In genomic region chr6:125363010-125363359, GRCh38 we compare ENCODE assay signal across 9 cellular contexts.
DNase-seq lines count a peak whose midpoint lies in the region; ATAC-seq, FAIRE-seq and TF ChIP-seq lines count a peak whose summit lies in the region.
"Had no signal": no experiment of that assay in that cellular context is flagged by ENCODE, and none has a peak within 500 bp of the region (broad histone marks: within the 10 kb centered on the region; RNA-seq: fewer than 3 reads in every experiment).

No MANE protein-coding gene starts in this region.

- DNase-seq in amniotic stem cell (lab: John Stamatoyannopoulos, UW) (peak; percentile 16), GM12891 (ENCODE audit: insufficient read length, low spot score) (no peak), AML-193 (lab: John Stamatoyannopoulos, UW) (no peak)
- DNase-seq in stimulated activated effector memory CD8-positive, alpha-beta T cell treated with anti-CD3 and anti-CD28 coated beads, Interleukin-12 subunit alpha, Interleukin-12 subunit beta, amount 100 ng/mL, for 72 hours (ENCODE audit: low spot score in 2 of 2), result no peak
- no peak for DNase-seq in activated CD8-positive, alpha-beta memory T cell treated with anti-CD3 and anti-CD28 coated beads for 24 hours

- no peak overlapping the region for H3K4me3 Mint-ChIP-seq in stimulated activated effector memory CD8-positive, alpha-beta T cell treated with anti-CD3 and anti-CD28 coated beads, Interleukin-12 subunit alpha, Interleukin-12 subunit beta, amount 100 ng/mL, for 72 hours
- H3K4me3 Mint-ChIP-seq: central memory CD8-positive, alpha-beta T cell had no signal

- no peaks in the 10 kb centered on the region for H3K36me3 Mint-ChIP-seq in stimulated activated effector memory CD8-positive, alpha-beta T cell treated with anti-CD3 and anti-CD28 coated beads, Interleukin-12 subunit alpha, Interleukin-12 subunit beta, amount 100 ng/mL, for 72 hours

- ATAC-seq in GM19463 (IDR thresholded peaks at IDR 0.05; ENCODE audit: unreplicated experiment), result peak; percentile 31
- ATAC-seq in stimulated activated effector memory CD8-positive, alpha-beta T cell treated with anti-CD3 and anti-CD28 coated beads, Interleukin-12 subunit alpha, Interleukin-12 subunit beta, amount 100 ng/mL, for 72 hours, result no peak

- no peak for FAIRE-seq in GM12891 (lab: Jason Lieb, UNC)

- no peak for TF ChIP-seq POLR2A in GM12891 (IDR thresholded peaks at IDR 0.05; ENCODE audit: low read depth, low read length)

- no peaks in the 10 kb centered on the region for H3K4me1 Mint-ChIP-seq in stimulated activated effector memory CD8-positive, alpha-beta T cell treated with anti-CD3 and anti-CD28 coated beads, Interleukin-12 subunit alpha, Interleukin-12 subunit beta, amount 100 ng/mL, for 72 hours
- H3K4me1 Mint-ChIP-seq: central memory CD8-positive, alpha-beta T cell had no signal

- H3K4me1 ChIP-seq in iPS-15b (ENCODE audit: control insufficient read depth, insufficient read depth, low read length), result peaks cover 10% of the 10 kb centered on the region
- H3K4me1 ChIP-seq in skeletal muscle satellite cell (ENCODE audit: control insufficient read depth, insufficient read depth, low read length), result peaks cover 13% of the 10 kb centered on the region

- peak overlapping the region; percentile 9 for H3K9ac ChIP-seq in iPS-15b (ENCODE audit: low read depth, low read length)
- H3K9ac ChIP-seq in skeletal muscle satellite cell (ENCODE audit: low read depth, low read length), result peak overlapping the region; percentile 55

- no peak overlapping the region for H3K27ac Mint-ChIP-seq in stimulated activated effector memory CD8-positive, alpha-beta T cell treated with anti-CD3 and anti-CD28 coated beads, Interleukin-12 subunit alpha, Interleukin-12 subunit beta, amount 100 ng/mL, for 72 hours

- no peaks in the 10 kb centered on the region for H3K36me3 ChIP-seq in iPS-15b (ENCODE audit: control insufficient read depth, insufficient read depth, low read length)
- no peaks in the 10 kb centered on the region for H3K36me3 ChIP-seq in skeletal muscle satellite cell (ENCODE audit: insufficient read depth, low read length)

- H3K9me3 Mint-ChIP-seq in stimulated activated effector memory CD8-positive, alpha-beta T cell treated with anti-CD3 and anti-CD28 coated beads, Interleukin-12 subunit alpha, Interleukin-12 subunit beta, amount 100 ng/mL, for 72 hours, result no peaks in the 10 kb centered on the region
- H3K9me3 Mint-ChIP-seq: central memory CD8-positive, alpha-beta T cell had no signal

- H3K4me3 ChIP-seq in iPS-15b (ENCODE audit: low read depth, low read length) (peak overlapping the region; percentile 59), skeletal muscle satellite cell (ENCODE audit: low read length) (peak overlapping the region; percentile 71)

- H3K9me3 ChIP-seq in iPS-15b (ENCODE audit: control insufficient read depth, insufficient read depth, low read length) (no peaks in the 10 kb centered on the region), skeletal muscle satellite cell (replicated peaks; ENCODE audit: low read length) (no peaks in the 10 kb centered on the region)

- H3K27me3 ChIP-seq in iPS-15b (ENCODE audit: control insufficient read depth, insufficient read depth, low read length) (peaks cover 50% of the 10 kb centered on the region), skeletal muscle satellite cell (ENCODE audit: control insufficient read depth, insufficient read depth, low read length) (peaks cover 28% of the 10 kb centered on the region)

- peak overlapping the region; percentile 96 for H3K4me2 ChIP-seq in skeletal muscle satellite cell (ENCODE audit: low read length)

TF ChIP-seq in GM12891, 5 proteins besides CTCF, POLR2A, EP300 and RAD21:
- TF ChIP-seq SPI1 (IDR thresholded peaks at IDR 0.05; ENCODE audit: low read depth, low read length), result no peak
- TF ChIP-seq POU2F2 (IDR thresholded peaks at IDR 0.05; ENCODE audit: low read depth, low read length), result no peak
- no peak for TF ChIP-seq PAX5 (IDR thresholded peaks at IDR 0.05; ENCODE audit: insufficient read depth, low read length, severe bottlenecking)
- TF ChIP-seq POLR2AphosphoS5 (IDR thresholded peaks at IDR 0.05; ENCODE audit: low read depth, low read length), result no peak
- no peak for TF ChIP-seq TAF1 (IDR thresholded peaks at IDR 0.05; ENCODE audit: low read depth, low read length)
